In genomic region chr12:128823916-128824839, GRCh38 we compare ENCODE assay signal across 8 cellular contexts. TPM values are rescaled to one million over a fixed set of nuclear protein-coding genes. Genes with fewer than 3 reads are reported as not detected.
DNase-seq lines count a peak whose midpoint lies in the region; FAIRE-seq and TF ChIP-seq lines count a peak whose summit lies in the region.

Gene SLC15A4 (minus strand): TSS chr12:128823958. CDS start chr12:128823943, 15 bp downstream.

- H3K4me1 ChIP-seq in neuronal stem cell (ENCODE audit: control insufficient read depth in 2 of 2, insufficient read depth in 1 of 2, low read depth in 1 of 2, low read length in 2 of 2) (peaks cover 2 to 12% of the 10 kb centered on the region in 2 donors), subcutaneous abdominal adipose tissue (ENCODE audit: control insufficient read depth in 5 of 5, insufficient read depth in 5 of 5, low read length in 5 of 5) (peaks cover 6 to 47% (median 34%) of the 10 kb centered on the region in 5 donors)

- H3K4me3 ChIP-seq in GM08714 (ENCODE audit: low read length) (peak within 1 kb of the TSS; percentile 82), HFF-Myc (replicated peaks; ENCODE audit: low read depth, low read length) (peak within 1 kb of the TSS; percentile 85), neuronal stem cell (ENCODE audit: low read length in 2 of 2) (peak within 1 kb of the TSS; percentile 63 to 94), subcutaneous abdominal adipose tissue (ENCODE audit: low read depth in 1 of 5, low read length in 5 of 5) (peak within 1 kb of the TSS; percentile 77 to 98 (median 86))

- peak within 1 kb of the TSS; percentile 11 for H2BK12ac ChIP-seq in neuronal stem cell (ENCODE audit: low read length)

- H3K4ac ChIP-seq in neuronal stem cell (ENCODE audit: low read length): peak within 1 kb of the TSS; percentile 86

- H4K8ac ChIP-seq in neuronal stem cell (ENCODE audit: low read depth, low read length): peak within 1 kb of the TSS; percentile 92

- H3K4me2 ChIP-seq in neuronal stem cell (ENCODE audit: insufficient read depth, low read length, poor library complexity, severe bottlenecking): peak within 1 kb of the TSS; percentile 89

- peak within 1 kb of the TSS; percentile 82 for H2BK5ac ChIP-seq in neuronal stem cell (ENCODE audit: low read length)

- peak within 1 kb of the TSS; percentile 94 for H3K27ac ChIP-seq in neuronal stem cell (replicated peaks; ENCODE audit: low read length)
- peak within 1 kb of the TSS; percentile 75 for H3K27ac ChIP-seq in subcutaneous abdominal adipose tissue (ENCODE audit: low read depth, low read length)

- peak within 1 kb of the TSS; percentile 89 for H2AK5ac ChIP-seq in neuronal stem cell (ENCODE audit: low read depth, low read length)

- H3K9me3 ChIP-seq in neuronal stem cell (replicated peaks in 1 of 2; ENCODE audit: control insufficient read depth in 2 of 2, insufficient read depth in 1 of 2, low read depth in 1 of 2, low read length in 2 of 2) (no peaks in the 10 kb centered on the region), subcutaneous abdominal adipose tissue (ENCODE audit: control insufficient read depth in 5 of 5, low read length in 5 of 5) (peaks cover 0 to 6% (median 4%) of the 10 kb centered on the region in 5 donors)

- peak within 1 kb of the TSS; percentile 96 for H4K91ac ChIP-seq in neuronal stem cell (ENCODE audit: low read depth, low read length, poor library complexity)

- peak within 1 kb of the TSS; percentile 68 for H2BK120ac ChIP-seq in neuronal stem cell (ENCODE audit: low read depth, low read length)

- H3K14ac ChIP-seq in neuronal stem cell (ENCODE audit: low read length): peak within 1 kb of the TSS; percentile 97

- H3K9ac ChIP-seq in neuronal stem cell (ENCODE audit: low read depth, low read length, poor library complexity) (peak within 1 kb of the TSS; percentile 99), subcutaneous abdominal adipose tissue (ENCODE audit: low read length in 5 of 5) (peak within 1 kb of the TSS; percentile 63 to 95 (median 83))

- WGBS in neuronal stem cell (ENCODE audit: extremely low coverage in 2 of 2, insufficient read length in 2 of 2, insufficient replicate concordance in 1 of 2), 2 donors: no CpG with 5 or more reads among the region's 63 CpGs

- TF ChIP-seq CTCF in HFF-Myc (IDR thresholded peaks at IDR 0.05; ENCODE audit: low read depth, low read length, missing control alignments): no peak

- peaks cover 2 to 21% of the 10 kb centered on the region in 2 donors for H3K36me3 ChIP-seq in neuronal stem cell (replicated peaks in 1 of 2; ENCODE audit: control insufficient read depth in 2 of 2, insufficient read depth in 2 of 2, low read length in 2 of 2)
- peaks cover 0 to 5% (median 0%) of the 10 kb centered on the region in 5 donors for H3K36me3 ChIP-seq in subcutaneous abdominal adipose tissue (ENCODE audit: control insufficient read depth in 5 of 5, insufficient read depth in 5 of 5, low read length in 5 of 5)

- H3K27me3 ChIP-seq in neuronal stem cell (ENCODE audit: control insufficient read depth in 3 of 3, insufficient read depth in 3 of 3, low read depth in 1 of 3, low read length in 3 of 3) (no peaks in the 10 kb centered on the region), subcutaneous abdominal adipose tissue (ENCODE audit: control insufficient read depth in 5 of 5, insufficient read depth in 4 of 5, low read length in 5 of 5) (no peaks in the 10 kb centered on the region)

- DNase-seq in HFF-Myc (ENCODE audit: extremely low read depth, low read depth) (no peak), MV-4-11 (lab: John Stamatoyannopoulos, UW) (peak; percentile 89), SK-MEL-5 (ENCODE audit: low read depth, low spot score) (peak; percentile 90), frontal cortex (ENCODE audit: low spot score in 2 of 2) (peak; percentile 96 to 99), neuronal stem cell (ENCODE audit: low spot score) (peak; percentile 91)
- DNase-seq in activated naive CD4-positive, alpha-beta T cell treated with Interleukin-2 at 50 U/mL for 16 hours: peak; percentile 92

- H3K23ac ChIP-seq in neuronal stem cell (ENCODE audit: low read depth, low read length, poor library complexity): peak within 1 kb of the TSS; percentile 98

- in situ Hi-C loops in SK-MEL-5 (cut with HindIII; ENCODE audit: low pct_unique_long_range_greater_than_20kb, low sequenced_read_pairs): no loop called here

- H2AFZ ChIP-seq in neuronal stem cell (ENCODE audit: low read length): peak within 1 kb of the TSS; percentile 95

- H2BK15ac ChIP-seq in neuronal stem cell (ENCODE audit: low read length): peak within 1 kb of the TSS; percentile 27

- H3K79me1 ChIP-seq in neuronal stem cell (ENCODE audit: low read depth, low read length): peaks cover 5% of the 10 kb centered on the region

- FAIRE-seq in frontal cortex (lab: Jason Lieb, UNC): no peak

- H3K18ac ChIP-seq in neuronal stem cell (ENCODE audit: low read length): peak within 1 kb of the TSS; percentile 100

RNA-seq across cellular contexts. Expression of gene SLC15A4, which starts in this region (rescaled TPM):
- total RNA-seq in SK-MEL-5 (2014; rRNA removed; shearing (Covaris generic)): 45.1 and 47.7 TPM in 2 replicates
- 45.7 and 66.2 TPM in 2 replicates for polyA plus RNA-seq in SK-MEL-5 (2015; cell fraction: cytosol; rRNA removed)
- 62.0 and 74.8 TPM in 2 replicates for polyA plus RNA-seq in SK-MEL-5 (2015; cell fraction: nucleus; rRNA removed)
- 23.6 TPM for total RNA-seq in frontal cortex
- polyA plus RNA-seq in neuronal stem cell (2013, experiment 1 of 2): 9.6 TPM
- 9.9 TPM for polyA plus RNA-seq in neuronal stem cell (2013, experiment 2 of 2)
